Comparison of ENCODE assay signal across 18 cellular contexts in genomic region chr22:37816543-37817180, GRCh38. TPM values are rescaled to one million over a fixed set of nuclear protein-coding genes. Genes with fewer than 3 reads are reported as not detected.
DNase-seq lines count a peak whose midpoint lies in the region; ATAC-seq, FAIRE-seq and TF ChIP-seq lines count a peak whose summit lies in the region.
"Had no signal": no experiment of that assay in that cellular context is flagged by ENCODE, and none has a peak within 500 bp of the region (broad histone marks: within the 10 kb centered on the region; RNA-seq: fewer than 3 reads in every experiment).

No MANE protein-coding gene starts in this region.

- H3K9me3 ChIP-seq in BLaER1 (no peaks in the 10 kb centered on the region), IMR-90 (ENCODE audit: control insufficient read depth, insufficient read depth, low read length) (no peaks in the 10 kb centered on the region), HepG2 (ENCODE audit: low read length) (no peaks in the 10 kb centered on the region), osteoblast (ENCODE audit: low read depth, low read length) (no peaks in the 10 kb centered on the region)
- H3K9me3 ChIP-seq: A549, BE2C had no signal

- TF ChIP-seq EP300 in HepG2 (IDR thresholded peaks at IDR 0.05; ENCODE audit: low read depth in 2 of 2, low read length in 2 of 2), result no peak
- no peak for TF ChIP-seq EP300 in HepG2 (CRISPR knock-in tag; IDR thresholded peaks at IDR 0.05; ENCODE audit: borderline replicate concordance)

- peaks cover 10% of the 10 kb centered on the region for H3K4me1 ChIP-seq in BLaER1
- H3K4me1 ChIP-seq in IMR-90 (ENCODE audit: control insufficient read depth, insufficient read depth, low read length), result peaks cover 10% of the 10 kb centered on the region
- peaks cover 38% of the 10 kb centered on the region for H3K4me1 ChIP-seq in HepG2 (ENCODE audit: insufficient read depth, low read length)
- peaks cover 9% of the 10 kb centered on the region for H3K4me1 ChIP-seq in osteoblast (ENCODE audit: insufficient read depth, low read length)
- H3K4me1 ChIP-seq: BE2C had no signal

- no peak overlapping the region for H2BK15ac ChIP-seq in IMR-90 (ENCODE audit: low read depth, low read length)

- TF ChIP-seq POLR2A in IMR-90 (IDR thresholded peaks at IDR 0.05; ENCODE audit: low read depth, low read length) (no peak), HepG2 (IDR thresholded peaks at IDR 0.05; ENCODE audit: insufficient read depth in 1 of 2, low read depth in 2 of 2, low read length in 2 of 2) (no peak), GM12891 (IDR thresholded peaks at IDR 0.05; ENCODE audit: low read depth, low read length) (no peak)

- H4K20me1 ChIP-seq in BLaER1 (peaks cover 11% of the 10 kb centered on the region; the same call in 1 of the 2 replicates), IMR-90 (ENCODE audit: insufficient read depth, low read length) (no peaks in the 10 kb centered on the region), HepG2 (ENCODE audit: insufficient read depth, low read length) (no peaks in the 10 kb centered on the region), osteoblast (ENCODE audit: insufficient read depth, low read length) (no peaks in the 10 kb centered on the region)

- H3K9ac ChIP-seq in BLaER1 (0 out of 2 replicates have a peak overlapping the region, but pooled peaks have one; percentile 4), IMR-90 (ENCODE audit: low read depth, low read length) (no peak overlapping the region), HepG2 (ENCODE audit: insufficient read depth, low read depth, low read length) (no peak overlapping the region)
- H3K9ac ChIP-seq: GM23248 had no signal

- in situ Hi-C loops in IMR-90 (cut with MboI; ENCODE audit: low sequenced_read_pairs), result loop anchor here (5.0 kb wide), 1 partner anchor 51 kb away; no protein-coding TSS in a partner anchor
- in situ Hi-C loops in HepG2 (cut with HindIII; ENCODE audit: extremely low pct_ligation_motif_present, low pct_unique_long_range_greater_than_20kb), result loop anchor here (5.0 to 10.0 kb wide), 2 partner anchors 46 to 118 kb away; no protein-coding TSS in a partner anchor

- H3K79me1 ChIP-seq in IMR-90 (ENCODE audit: low read depth in 1 of 2, low read length in 2 of 2), result no peaks in the 10 kb centered on the region

- H3K9me1 ChIP-seq in IMR-90 (ENCODE audit: insufficient read depth, low read length), result no peaks in the 10 kb centered on the region

- peaks cover 21% of the 10 kb centered on the region; the same call in 1 of the 2 replicates for H3K36me3 ChIP-seq in BLaER1
- peaks cover 7% of the 10 kb centered on the region; the same call in 1 of the 2 replicates for H3K36me3 ChIP-seq in IMR-90 (ENCODE audit: control insufficient read depth, insufficient read depth, low read length)
- H3K36me3 ChIP-seq in HepG2 (replicated peaks in 1 of 2; ENCODE audit: control insufficient read depth in 1 of 2, insufficient read depth in 2 of 2, low read length in 2 of 2), result peaks cover 8 to 18% of the 10 kb centered on the region in 2 experiments; a peak in 4 of 5 replicates
- H3K36me3 ChIP-seq in osteoblast (ENCODE audit: insufficient read depth, low read length), result no peaks in the 10 kb centered on the region
- H3K36me3 ChIP-seq: BE2C had no signal

- POLR2A ChIA-PET in IMR-90 (lab: Charles Lee; ENCODE audit: unreplicated experiment), result no interaction called here
- POLR2A ChIA-PET in HepG2 (lab: Yijun Ruan, JAX), result interaction anchor here (0.6 to 5.5 kb wide), 11 partner anchors 8 to 137 kb away, joined by 3 to 67 read pairs (median 8); partner anchors contain the start of genes ANKRD54, C22orf23, GCAT and POLR2F

- no peak overlapping the region for H2BK20ac ChIP-seq in IMR-90 (ENCODE audit: low read depth, low read length)

- ATAC-seq in IMR-90 (ENCODE audit: low read depth), result no peak
- ATAC-seq in HepG2, result no peak
- no peak for ATAC-seq in GM21723 (IDR thresholded peaks at IDR 0.05; ENCODE audit: unreplicated experiment)

- no peak overlapping the region for H2AK5ac ChIP-seq in IMR-90 (ENCODE audit: low read depth, low read length)

- no peak for TF ChIP-seq RAD21 in IMR-90 (IDR thresholded peaks at IDR 0.05; ENCODE audit: low read length)
- no peak for TF ChIP-seq RAD21 in HepG2 (CRISPR knock-in tag; IDR thresholded peaks at IDR 0.05)

- WGBS in IMR-90 (ENCODE audit: extremely low coverage in 2 of 2, insufficient read length in 1 of 2), 2 experiments, result 90% methylated on average over 6 of the region's 23 CpGs; no CpG with 5 or more reads in 1 of the 2 experiments
- 94% methylated on average over 23 of the region's 23 CpGs for WGBS in HepG2 (ENCODE audit: low lambda C conversion rate)

- H4K5ac ChIP-seq in IMR-90 (ENCODE audit: low read depth, low read length), result no peak overlapping the region

- H3K4me2 ChIP-seq in BLaER1, result no peak overlapping the region
- no peak overlapping the region for H3K4me2 ChIP-seq in IMR-90 (ENCODE audit: low read depth, low read length)
- no peak overlapping the region for H3K4me2 ChIP-seq in HepG2 (ENCODE audit: low read depth, low read length)
- no peak overlapping the region for H3K4me2 ChIP-seq in osteoblast (ENCODE audit: insufficient read depth, low read length)

- no peak overlapping the region for H4K8ac ChIP-seq in IMR-90 (ENCODE audit: low read depth in 2 of 2, low read length in 2 of 2)

- H3K56ac ChIP-seq in IMR-90 (ENCODE audit: extremely low read depth, insufficient read depth, low read length), result no peak overlapping the region

- DNase-seq in IMR-90, result no peak
- no peak for DNase-seq in HepG2 (ENCODE audit: low spot score)
- peak; percentile 80 for DNase-seq in osteoblast (ENCODE audit: insufficient read length, low spot score, missing footprints)
- DNase-seq in NCI-H2171 (lab: John Stamatoyannopoulos, UW), result no peak
- DNase-seq in GM12891 (ENCODE audit: insufficient read length, low spot score), result no peak
- DNase-seq: BE2C; CD8-positive, alpha-beta T cell; COR-L47; DND-41; GDM1; GM23248 had no signal

- TF ChIP-seq CTCF in IMR-90 (conservative IDR thresholded peaks at IDR 0.05; ENCODE audit: low read depth, low read length), result no peak
- no peak for TF ChIP-seq CTCF in HepG2 (CRISPR knock-in tag; IDR thresholded peaks at IDR 0.05)
- TF ChIP-seq CTCF in osteoblast (IDR thresholded peaks at IDR 0.05; ENCODE audit: extremely low read depth, low read depth, low read length), result no peak

- H2BK5ac ChIP-seq in IMR-90 (ENCODE audit: low read depth, low read length, poor library complexity, severe bottlenecking), result no peak overlapping the region

- H3K18ac ChIP-seq in IMR-90 (ENCODE audit: low read depth, low read length), result no peak overlapping the region

- CTCF ChIA-PET in IMR-90 (lab: Yijun Ruan, JAX) (interaction anchor here (0.7 to 3.7 kb wide), 3 partner anchors 9 to 47 kb away, joined by 4 to 21 read pairs (median 10); partner anchors contain the start of gene GCAT), HepG2 (lab: Yijun Ruan, JAX; ENCODE audit: low intra/inter-chr PET ratio, low total read pairs) (interaction anchor here (1.8 to 2.6 kb wide), 3 partner anchors 46 to 149 kb away, joined by 4 to 28 read pairs (median 23); no protein-coding TSS in a partner anchor)

- no peak overlapping the region for H3K23ac ChIP-seq in IMR-90 (ENCODE audit: low read depth, low read length)

- no peak overlapping the region for H3K14ac ChIP-seq in IMR-90 (replicated peaks; ENCODE audit: low read depth, low read length)

- H2AFZ ChIP-seq in IMR-90 (replicated peaks; ENCODE audit: low read length, poor library complexity) (no peak overlapping the region), HepG2 (ENCODE audit: low read length) (no peak overlapping the region), osteoblast (ENCODE audit: low read length) (no peak overlapping the region)

- H3K27ac ChIP-seq in BLaER1 (no peak overlapping the region), IMR-90 (ENCODE audit: insufficient read depth, low read length) (no peak overlapping the region), HepG2 (ENCODE audit: extremely low read length, insufficient read depth, low read length) (no peak overlapping the region), osteoblast (ENCODE audit: low read depth, low read length) (no peak overlapping the region)
- H3K27ac ChIP-seq: A549, GM23248 had no signal

- H4K91ac ChIP-seq in IMR-90 (ENCODE audit: insufficient read depth, low read depth, low read length), result no peak overlapping the region

- FAIRE-seq in HepG2 (lab: Jason Lieb, UNC), result no peak
- FAIRE-seq in GM12891 (lab: Jason Lieb, UNC), result no peak
- FAIRE-seq: A549, H54 had no signal

- no peak overlapping the region for H2BK120ac ChIP-seq in IMR-90 (ENCODE audit: low read depth, low read length)

- no peak overlapping the region for H3K4ac ChIP-seq in IMR-90 (ENCODE audit: low read depth, low read length)

- H3K79me2 ChIP-seq in HepG2 (ENCODE audit: insufficient read depth, low read length), result no peaks in the 10 kb centered on the region
- no peaks in the 10 kb centered on the region for H3K79me2 ChIP-seq in osteoblast (ENCODE audit: insufficient read depth, low read length)

- H3K27me3 ChIP-seq in BLaER1 (peaks cover 44% of the 10 kb centered on the region), IMR-90 (ENCODE audit: control insufficient read depth, insufficient read depth, low read length) (peaks cover 3% of the 10 kb centered on the region; the same call in 1 of the 2 replicates), HepG2 (ENCODE audit: control insufficient read depth in 1 of 2, insufficient read depth in 2 of 2, low read length in 2 of 2) (no peaks in the 10 kb centered on the region), osteoblast (ENCODE audit: insufficient read depth, low read length) (peaks cover 11% of the 10 kb centered on the region)
- H3K27me3 ChIP-seq: BE2C had no signal

- dilution Hi-C loops in IMR-90 (cut with HindIII; ENCODE audit: low sequenced_read_pairs, unreplicated experiment), result no loop called here

- intact Hi-C loops in IMR-90 (cut with micrococcal nuclease) (loop anchor here (1.0 to 5.0 kb wide), 3 partner anchors 47 to 149 kb away; no protein-coding TSS in a partner anchor), HepG2 (cut with micrococcal nuclease; ENCODE audit: unreplicated experiment) (loop anchor here (1.0 kb wide), 2 partner anchors 47 to 149 kb away; no protein-coding TSS in a partner anchor)

- H3K4me3 ChIP-seq in BLaER1 (no peak overlapping the region), IMR-90 (ENCODE audit: insufficient read depth, low read depth, low read length) (no peak overlapping the region), HepG2 (replicated peaks in 1 of 3; ENCODE audit: insufficient read depth in 1 of 3, low read depth in 2 of 3, low read length in 3 of 3) (no peak overlapping the region), osteoblast (ENCODE audit: insufficient read depth, low read length) (no peak overlapping the region)
- H3K4me3 ChIP-seq: A549, GM23248 had no signal

- peak overlapping the region; percentile 13 for H2AK9ac ChIP-seq in IMR-90 (replicated peaks; ENCODE audit: low read depth, low read length, poor library complexity)

- BruUV-seq in IMR-90 (replicated peaks; lab: Mats Ljungman, UMichigan) (no TSS peak), HepG2 (replicated peaks; lab: Mats Ljungman, UMichigan) (no TSS peak)

RNA-seq across cellular contexts. Expression of gene GALR3, which starts 6.5 kb away (rescaled TPM):
- total RNA-seq in IMR-90 (2012; rRNA removed) (not detected in 2 replicates), HepG2 (2016; rRNA removed; fragmentation: Illumina TruSeq; extraction: Trizol) (not detected in 2 replicates), osteoblast (not detected in 2 replicates)
- polyA plus RNA-seq in IMR-90 (2012; rRNA removed) (not detected in 2 replicates), HepG2 (2011; rRNA removed) (0.05 and 0.13 TPM in 2 replicates)
- not detected in 2 replicates for polyA plus RNA-seq in IMR-90 (2012; cell fraction: cytosol; rRNA removed)
- 0.15 TPM in 1 of 2 replicates, not detected in the other for polyA plus RNA-seq in IMR-90 (2012; cell fraction: nucleus; rRNA removed; ENCODE audit: low replicate concordance)
- total RNA-seq in HepG2 (2016; cell fraction: cytosol; rRNA removed; fragmentation: Illumina TruSeq; extraction: Trizol; ENCODE audit: low read depth), result not detected in 2 replicates
- 0.15 TPM in 1 of 2 replicates, not detected in the other for total RNA-seq in HepG2 (2016; cell fraction: insoluble cytoplasmic fraction; rRNA removed; fragmentation: Illumina TruSeq; extraction: Trizol)
- total RNA-seq in HepG2 (2016; cell fraction: membrane; rRNA removed; fragmentation: Illumina TruSeq; extraction: Trizol), result not detected in 2 replicates
- total RNA-seq in HepG2 (2016; cell fraction: nucleus; rRNA removed; fragmentation: Illumina TruSeq; extraction: Trizol), result not detected in 2 replicates
- polyA plus RNA-seq in HepG2 (2011; cell fraction: cytosol; rRNA removed), result 0.06 and 0.12 TPM in 2 replicates
- polyA plus RNA-seq in HepG2 (2011; cell fraction: nucleus; rRNA removed), result 1.1 and 1.7 TPM in 2 replicates
- not detected in 2 replicates for polyA plus RNA-seq in HepG2 (2012)
- 0.11 TPM in 1 of 2 replicates, not detected in the other for polyA plus RNA-seq in HepG2 (2016; cell fraction: cytosol; fragmentation: Illumina TruSeq; extraction: Trizol; ENCODE audit: low read depth)
- polyA plus RNA-seq in HepG2 (2016; cell fraction: insoluble cytoplasmic fraction; fragmentation: Illumina TruSeq; extraction: Trizol; ENCODE audit: low read depth), result not detected in 2 replicates
- polyA plus RNA-seq in HepG2 (2016; cell fraction: membrane; fragmentation: Illumina TruSeq; extraction: Trizol; ENCODE audit: low read depth), result not detected in 2 replicates
- polyA plus RNA-seq in HepG2 (2016; cell fraction: nucleus; fragmentation: Illumina TruSeq; extraction: Trizol; ENCODE audit: insufficient read depth, low read depth), result not detected in 2 replicates
- polyA minus RNA-seq in HepG2 (2011; rRNA and poly(A)+ RNA removed; ENCODE audit: low replicate concordance), result 1.8 TPM in 1 of 2 replicates, not detected in the other
- not detected in 2 replicates for polyA minus RNA-seq in HepG2 (2011; cell fraction: cytosol; rRNA and poly(A)+ RNA removed)
- 0.77 TPM in 1 of 2 replicates, not detected in the other for polyA minus RNA-seq in HepG2 (2011; cell fraction: nucleus; rRNA and poly(A)+ RNA removed)
- not detected for polyA plus RNA-seq in GM12891 (2012; ENCODE audit: low read depth, missing spikeins)
- total RNA-seq: CD8-positive, alpha-beta T cell; GM23248; HT-29 had no signal
- polyA plus RNA-seq: A549, AG04450, CD14-positive monocyte, GM23248 had no signal

RNA-seq across cellular contexts. Expression of gene GCAT, which starts 8.9 kb away (rescaled TPM):
- 25.6 and 32.3 TPM in 2 replicates for total RNA-seq in IMR-90 (2012; rRNA removed)
- polyA plus RNA-seq in IMR-90 (2012; rRNA removed), result 20.6 and 26.2 TPM in 2 replicates
- 18.9 and 29.8 TPM in 2 replicates for polyA plus RNA-seq in IMR-90 (2012; cell fraction: cytosol; rRNA removed)
- polyA plus RNA-seq in IMR-90 (2012; cell fraction: nucleus; rRNA removed; ENCODE audit: low replicate concordance), result 15.8 and 38.2 TPM in 2 replicates
- total RNA-seq in HepG2 (2016; rRNA removed; fragmentation: Illumina TruSeq; extraction: Trizol), result 50.3 and 56.8 TPM in 2 replicates
- 23.1 and 31.8 TPM in 2 replicates for total RNA-seq in HepG2 (2016; cell fraction: cytosol; rRNA removed; fragmentation: Illumina TruSeq; extraction: Trizol; ENCODE audit: low read depth)
- total RNA-seq in HepG2 (2016; cell fraction: insoluble cytoplasmic fraction; rRNA removed; fragmentation: Illumina TruSeq; extraction: Trizol), result 52.6 and 58.0 TPM in 2 replicates
- 32.9 and 38.6 TPM in 2 replicates for total RNA-seq in HepG2 (2016; cell fraction: membrane; rRNA removed; fragmentation: Illumina TruSeq; extraction: Trizol)
- total RNA-seq in HepG2 (2016; cell fraction: nucleus; rRNA removed; fragmentation: Illumina TruSeq; extraction: Trizol), result 22.7 and 25.7 TPM in 2 replicates
- polyA plus RNA-seq in HepG2 (2011; rRNA removed), result 24.6 and 28.0 TPM in 2 replicates
- polyA plus RNA-seq in HepG2 (2011; cell fraction: cytosol; rRNA removed), result 15.8 and 37.3 TPM in 2 replicates
- polyA plus RNA-seq in HepG2 (2011; cell fraction: nucleus; rRNA removed), result 35.2 and 54.6 TPM in 2 replicates
- 10.3 and 20.4 TPM in 2 replicates for polyA plus RNA-seq in HepG2 (2012)
- 22.8 and 31.3 TPM in 2 replicates for polyA plus RNA-seq in HepG2 (2016; cell fraction: cytosol; fragmentation: Illumina TruSeq; extraction: Trizol; ENCODE audit: low read depth)
- polyA plus RNA-seq in HepG2 (2016; cell fraction: insoluble cytoplasmic fraction; fragmentation: Illumina TruSeq; extraction: Trizol; ENCODE audit: low read depth), result 55.4 and 57.3 TPM in 2 replicates
- polyA plus RNA-seq in HepG2 (2016; cell fraction: membrane; fragmentation: Illumina TruSeq; extraction: Trizol; ENCODE audit: low read depth), result 28.0 and 32.8 TPM in 2 replicates
- polyA plus RNA-seq in HepG2 (2016; cell fraction: nucleus; fragmentation: Illumina TruSeq; extraction: Trizol; ENCODE audit: insufficient read depth, low read depth), result 37.4 and 40.9 TPM in 2 replicates
- polyA minus RNA-seq in HepG2 (2011; rRNA and poly(A)+ RNA removed; ENCODE audit: low replicate concordance), result 8.3 and 44.9 TPM in 2 replicates
- polyA minus RNA-seq in HepG2 (2011; cell fraction: cytosol; rRNA and poly(A)+ RNA removed), result 21.9 and 27.6 TPM in 2 replicates
- polyA minus RNA-seq in HepG2 (2011; cell fraction: nucleus; rRNA and poly(A)+ RNA removed), result 18.2 TPM in 2 replicates
- total RNA-seq in osteoblast, result 25.9 and 26.8 TPM in 2 replicates
- 9.6 TPM for polyA plus RNA-seq in GM12891 (2012; ENCODE audit: low read depth, missing spikeins)

RNA-seq across cellular contexts. Expression of gene ANKRD54, which starts 27.5 kb away (rescaled TPM):
- total RNA-seq in IMR-90 (2012; rRNA removed), result 18.5 and 20.3 TPM in 2 replicates
- polyA plus RNA-seq in IMR-90 (2012; rRNA removed), result 31.3 and 31.5 TPM in 2 replicates
- polyA plus RNA-seq in IMR-90 (2012; cell fraction: cytosol; rRNA removed), result 27.1 and 36.8 TPM in 2 replicates
- 46.2 and 142 TPM in 2 replicates for polyA plus RNA-seq in IMR-90 (2012; cell fraction: nucleus; rRNA removed; ENCODE audit: low replicate concordance)
- 31.9 and 33.6 TPM in 2 replicates for total RNA-seq in HepG2 (2016; rRNA removed; fragmentation: Illumina TruSeq; extraction: Trizol)
- total RNA-seq in HepG2 (2016; cell fraction: cytosol; rRNA removed; fragmentation: Illumina TruSeq; extraction: Trizol; ENCODE audit: low read depth), result 14.6 and 15.2 TPM in 2 replicates
- 27.3 and 32.7 TPM in 2 replicates for total RNA-seq in HepG2 (2016; cell fraction: insoluble cytoplasmic fraction; rRNA removed; fragmentation: Illumina TruSeq; extraction: Trizol)
- 29.4 and 34.6 TPM in 2 replicates for total RNA-seq in HepG2 (2016; cell fraction: membrane; rRNA removed; fragmentation: Illumina TruSeq; extraction: Trizol)
- total RNA-seq in HepG2 (2016; cell fraction: nucleus; rRNA removed; fragmentation: Illumina TruSeq; extraction: Trizol), result 20.7 and 24.5 TPM in 2 replicates
- polyA plus RNA-seq in HepG2 (2011; rRNA removed), result 28.5 and 33.1 TPM in 2 replicates
- polyA plus RNA-seq in HepG2 (2011; cell fraction: cytosol; rRNA removed), result 17.8 and 30.6 TPM in 2 replicates
- polyA plus RNA-seq in HepG2 (2011; cell fraction: nucleus; rRNA removed), result 64.2 and 84.7 TPM in 2 replicates
- 14.5 and 14.8 TPM in 2 replicates for polyA plus RNA-seq in HepG2 (2012)
- polyA plus RNA-seq in HepG2 (2016; cell fraction: cytosol; fragmentation: Illumina TruSeq; extraction: Trizol; ENCODE audit: low read depth), result 12.7 and 16.5 TPM in 2 replicates
- 32.6 and 37.8 TPM in 2 replicates for polyA plus RNA-seq in HepG2 (2016; cell fraction: insoluble cytoplasmic fraction; fragmentation: Illumina TruSeq; extraction: Trizol; ENCODE audit: low read depth)
- polyA plus RNA-seq in HepG2 (2016; cell fraction: membrane; fragmentation: Illumina TruSeq; extraction: Trizol; ENCODE audit: low read depth), result 25.4 and 26.8 TPM in 2 replicates
- 46.2 and 51.6 TPM in 2 replicates for polyA plus RNA-seq in HepG2 (2016; cell fraction: nucleus; fragmentation: Illumina TruSeq; extraction: Trizol; ENCODE audit: insufficient read depth, low read depth)
- polyA minus RNA-seq in HepG2 (2011; rRNA and poly(A)+ RNA removed; ENCODE audit: low replicate concordance), result 44.8 and 54.2 TPM in 2 replicates
- polyA minus RNA-seq in HepG2 (2011; cell fraction: cytosol; rRNA and poly(A)+ RNA removed), result 12.0 and 15.7 TPM in 2 replicates
- polyA minus RNA-seq in HepG2 (2011; cell fraction: nucleus; rRNA and poly(A)+ RNA removed), result 13.5 and 14.0 TPM in 2 replicates
- 20.6 and 23.9 TPM in 2 replicates for total RNA-seq in osteoblast
- polyA plus RNA-seq in GM12891 (2012; ENCODE audit: low read depth, missing spikeins), result 9.2 TPM

RNA-seq across cellular contexts. Expression of gene EIF3L, which starts 32.6 kb away (rescaled TPM):
- total RNA-seq in IMR-90 (2012; rRNA removed), result 464 and 593 TPM in 2 replicates
- 354 and 391 TPM in 2 replicates for polyA plus RNA-seq in IMR-90 (2012; rRNA removed)
- polyA plus RNA-seq in IMR-90 (2012; cell fraction: cytosol; rRNA removed), result 183 and 246 TPM in 2 replicates
- 89.0 and 188 TPM in 2 replicates for polyA plus RNA-seq in IMR-90 (2012; cell fraction: nucleus; rRNA removed; ENCODE audit: low replicate concordance)
- total RNA-seq in HepG2 (2016; rRNA removed; fragmentation: Illumina TruSeq; extraction: Trizol), result 514 and 695 TPM in 2 replicates
- 243 and 303 TPM in 2 replicates for total RNA-seq in HepG2 (2016; cell fraction: cytosol; rRNA removed; fragmentation: Illumina TruSeq; extraction: Trizol; ENCODE audit: low read depth)
- total RNA-seq in HepG2 (2016; cell fraction: insoluble cytoplasmic fraction; rRNA removed; fragmentation: Illumina TruSeq; extraction: Trizol), result 490 and 695 TPM in 2 replicates
- 762 and 870 TPM in 2 replicates for total RNA-seq in HepG2 (2016; cell fraction: membrane; rRNA removed; fragmentation: Illumina TruSeq; extraction: Trizol)
- total RNA-seq in HepG2 (2016; cell fraction: nucleus; rRNA removed; fragmentation: Illumina TruSeq; extraction: Trizol), result 260 and 289 TPM in 2 replicates
- polyA plus RNA-seq in HepG2 (2011; rRNA removed), result 731 and 793 TPM in 2 replicates
- 709 and 837 TPM in 2 replicates for polyA plus RNA-seq in HepG2 (2011; cell fraction: cytosol; rRNA removed)
- 198 TPM in 2 replicates for polyA plus RNA-seq in HepG2 (2011; cell fraction: nucleus; rRNA removed)
- polyA plus RNA-seq in HepG2 (2012), result 793 and 993 TPM in 2 replicates
- 256 and 328 TPM in 2 replicates for polyA plus RNA-seq in HepG2 (2016; cell fraction: cytosol; fragmentation: Illumina TruSeq; extraction: Trizol; ENCODE audit: low read depth)
- polyA plus RNA-seq in HepG2 (2016; cell fraction: insoluble cytoplasmic fraction; fragmentation: Illumina TruSeq; extraction: Trizol; ENCODE audit: low read depth), result 558 and 645 TPM in 2 replicates
- 640 and 832 TPM in 2 replicates for polyA plus RNA-seq in HepG2 (2016; cell fraction: membrane; fragmentation: Illumina TruSeq; extraction: Trizol; ENCODE audit: low read depth)
- polyA plus RNA-seq in HepG2 (2016; cell fraction: nucleus; fragmentation: Illumina TruSeq; extraction: Trizol; ENCODE audit: insufficient read depth, low read depth), result 328 and 345 TPM in 2 replicates
- polyA minus RNA-seq in HepG2 (2011; rRNA and poly(A)+ RNA removed; ENCODE audit: low replicate concordance), result 689 and 781 TPM in 2 replicates
- polyA minus RNA-seq in HepG2 (2011; cell fraction: cytosol; rRNA and poly(A)+ RNA removed), result 221 and 268 TPM in 2 replicates
- polyA minus RNA-seq in HepG2 (2011; cell fraction: nucleus; rRNA and poly(A)+ RNA removed), result 133 and 175 TPM in 2 replicates
- 280 and 330 TPM in 2 replicates for total RNA-seq in osteoblast
- 1,013 TPM for polyA plus RNA-seq in GM12891 (2012; ENCODE audit: low read depth, missing spikeins)
